In genomic region chr12:95218852-95219171, GRCh38 we compare ENCODE assay signal across 8 cellular contexts. TPM values are rescaled to one million over a fixed set of nuclear protein-coding genes. Genes with fewer than 3 reads are reported as not detected.
DNase-seq lines count a peak whose midpoint lies in the region; ATAC-seq and TF ChIP-seq lines count a peak whose summit lies in the region.

No MANE protein-coding gene starts in this region.

- peak overlapping the region; percentile 98 for H3K4me3 ChIP-seq in ACC112 (ENCODE audit: low read depth, low read length)
- H3K4me3 ChIP-seq in Panc1 (ENCODE audit: low read depth in 2 of 2, low read length in 2 of 2), result peak overlapping the region; percentile 93 to 94
- H3K4me3 ChIP-seq in adrenal gland, result peak overlapping the region in 2 of 4 donors; percentile 86 to 88

- DNase-seq in Panc1 (ENCODE audit: low read depth, low spot score) (no peak), adrenal gland (peak in 2 of 7 donors; percentile 29 to 38), kidney glomerular epithelial cell (lab: John Stamatoyannopoulos, UW) (peak; percentile 80), NCI-H187 (lab: John Stamatoyannopoulos, UW) (no peak)
- peak; percentile 18 to 44 for DNase-seq in stimulated activated CD4-positive, alpha-beta T cell treated with anti-CD3 and anti-CD28 coated beads, Interleukin-4, amount 100 ng/mL, for 48 hours (ENCODE audit: low read depth in 2 of 2)

- BruUV-seq in Panc1 (replicated peaks; lab: Mats Ljungman, UMichigan), result no TSS peak

- no peak for TF ChIP-seq POLR2A in adrenal gland (IDR thresholded peaks at IDR 0.05)

- peaks cover 67% of the 10 kb centered on the region for H3K79me2 ChIP-seq in ACC112 (ENCODE audit: control insufficient read depth, insufficient read depth, low read length, unreplicated experiment)

- peaks cover 17% of the 10 kb centered on the region for H3K4me1 ChIP-seq in ACC112 (ENCODE audit: control insufficient read depth, insufficient read depth, low read length, unreplicated experiment)
- peaks cover 18% of the 10 kb centered on the region for H3K4me1 ChIP-seq in Panc1 (ENCODE audit: control insufficient read depth, insufficient read depth, low read length)
- H3K4me1 ChIP-seq in adrenal gland (replicated peaks in 1 of 2), result peaks cover 5 to 65% of the 10 kb centered on the region in 2 donors

- H3K27ac ChIP-seq in ACC112 (ENCODE audit: low read depth, low read length) (peak overlapping the region; percentile 80), Panc1 (ENCODE audit: low read length) (peak overlapping the region; percentile 95), adrenal gland (peak overlapping the region; percentile 86 to 98 (median 93))

- ATAC-seq in GM21367 (IDR thresholded peaks at IDR 0.05; ENCODE audit: unreplicated experiment) (peak; percentile 13), Panc1 (no peak), HG02852 (IDR thresholded peaks at IDR 0.05; ENCODE audit: unreplicated experiment) (no peak)

- CTCF ChIA-PET in Panc1 (lab: Charles Lee), result interaction anchor here (0.6 kb wide), 1 partner anchor 13 kb away, joined by 4 read pairs; no protein-coding TSS in a partner anchor

- intact Hi-C loops in Panc1 (cut with micrococcal nuclease; ENCODE audit: unreplicated experiment), result no loop called here
- intact Hi-C loops in adrenal gland (cut with DNase I), result loop anchor here (10.0 kb wide), 3 partner anchors 54 to 116 kb away; no protein-coding TSS in a partner anchor

- POLR2A ChIA-PET in Panc1 (lab: Charles Lee), result no interaction called here

- H3K27me3 ChIP-seq in ACC112 (ENCODE audit: insufficient read depth, low read length) (no peaks in the 10 kb centered on the region), Panc1 (ENCODE audit: control insufficient read depth, insufficient read depth, low read length) (no peaks in the 10 kb centered on the region), adrenal gland (no peaks in the 10 kb centered on the region)

- H3K36me3 ChIP-seq in ACC112 (ENCODE audit: insufficient read depth, low read length) (no peaks in the 10 kb centered on the region), Panc1 (ENCODE audit: control insufficient read depth, insufficient read depth, low read length) (peaks cover 5% of the 10 kb centered on the region; the same call in 1 of the 2 replicates), adrenal gland (replicated peaks in 1 of 2) (no peaks in the 10 kb centered on the region)

- no peaks in the 10 kb centered on the region for H3K9me3 ChIP-seq in Panc1 (ENCODE audit: control insufficient read depth, insufficient read depth, low read depth, low read length)
- H3K9me3 ChIP-seq in adrenal gland (replicated peaks in 1 of 3), result no peaks in the 10 kb centered on the region

- 5 to 14% (median 10%) methylated on average over 6 of the region's 6 CpGs for WGBS in adrenal gland, 4 donors

- TF ChIP-seq CTCF in Panc1 (IDR thresholded peaks at IDR 0.05), result no peak
- TF ChIP-seq CTCF in adrenal gland (IDR thresholded peaks at IDR 0.05), result no peak

- peak overlapping the region; percentile 71 for H2AFZ ChIP-seq in ACC112 (ENCODE audit: low read length, unreplicated experiment)

- in situ Hi-C loops in Panc1 (cut with HindIII; ENCODE audit: low pct_unique_long_range_greater_than_20kb, low sequenced_read_pairs), result no loop called here

RNA-seq across cellular contexts. Expression of gene VEZT, which starts 1.2 kb away (rescaled TPM):
- total RNA-seq in Panc1 (2021; ENCODE audit: unreplicated experiment), result 70.6 TPM
- polyA plus RNA-seq in Panc1 (2012; ENCODE audit: insufficient read length), result 35.8 TPM
- total RNA-seq in adrenal gland, result 100 to 1,000 TPM in 2 of 8 donors, 10 to 100 TPM in 6; 50.9 to 150 (median 88.3) TPM
- 100 to 1,000 TPM in 1 of 3 donors, 10 to 100 TPM in 2; 34.8 to 152 (median 39.0) TPM for polyA plus RNA-seq in adrenal gland

RNA-seq across cellular contexts. Expression of gene FGD6, which starts 1.5 kb away (rescaled TPM):
- total RNA-seq in Panc1 (2021; ENCODE audit: unreplicated experiment), result 28.3 TPM
- 9.2 TPM for polyA plus RNA-seq in Panc1 (2012; ENCODE audit: insufficient read length)
- 10 to 100 TPM; 13.5 to 33.9 (median 23.2) TPM for total RNA-seq in adrenal gland
- polyA plus RNA-seq in adrenal gland, result 1 to 10 TPM; 2.3 to 5.7 (median 2.7) TPM

Comparison
In these comparisons a context has a peak if more than half of its experiments do, and no peak if none do; other contexts are left out.
1. DNase-seq: peak in kidney glomerular epithelial cell (single experiment) and stimulated activated CD4-positive, alpha-beta T cell treated with anti-CD3 and anti-CD28 coated beads, Interleukin-4, amount 100 ng/mL, for 48 hours (2 of 2); none in Panc1 (single experiment) and NCI-H187 (0 of 2).
2. Peak in every context shown above with its lines, with median percentiles within 50 percentile points of each other: H3K27ac ChIP-seq.